ENCODE assay signal across 15 cellular contexts in genomic region chr17:49249292-49249794, GRCh38. TPM values are rescaled to one million over a fixed set of nuclear protein-coding genes. Genes with fewer than 3 reads are reported as not detected.
DNase-seq lines count a peak whose midpoint lies in the region; ATAC-seq, FAIRE-seq and TF ChIP-seq lines count a peak whose summit lies in the region.
"Had no signal": no experiment of that assay in that cellular context is flagged by ENCODE, and none has a peak within 500 bp of the region (broad histone marks: within the 10 kb centered on the region; RNA-seq: fewer than 3 reads in every experiment).

No MANE protein-coding gene starts in this region.

- H3K4me3 Mint-ChIP-seq in stimulated activated naive B cell treated with anti-CD40 and anti-IgM and Interleukin-4, amounts not matched to agents 10 μg/mL and 1 μg/mL and 100 μg/mL, for 72 hours: no peak overlapping the region
- H3K4me3 Mint-ChIP-seq: dendritic cell treated with granulocyte-macrophage colony-stimulating factor and Interleukin-4, amounts not matched to agents 40 ng/mL and 50 ng/mL, for 4 days had no signal

- no peak overlapping the region for H3K4me3 ChIP-seq in MG63
- no peak overlapping the region for H3K4me3 ChIP-seq in K562
- H3K4me3 ChIP-seq: SJSA1, skin epidermis had no signal

- ATAC-seq in K562 (peak; percentile 59), HG03139 (IDR thresholded peaks at IDR 0.05; ENCODE audit: unreplicated experiment) (no peak)
- ATAC-seq in stimulated activated naive B cell treated with anti-CD40 and anti-IgM and Interleukin-4, amounts not matched to agents 10 μg/mL and 1 μg/mL and 100 μg/mL, for 72 hours (replicated peaks): no peak

- H3K27me3 Mint-ChIP-seq in stimulated activated naive B cell treated with anti-CD40 and anti-IgM and Interleukin-4, amounts not matched to agents 10 μg/mL and 1 μg/mL and 100 μg/mL, for 72 hours: peaks cover 36 to 66% of the 10 kb centered on the region in 2 donors

- WGBS in K562 (ENCODE audit: insufficient coverage, low coverage, missing lambda C conversion rate): 8% methylated on average over 10 of the region's 10 CpGs

- H3K9me3 ChIP-seq in MG63 (no peaks in the 10 kb centered on the region), K562 (replicated peaks; ENCODE audit: control insufficient read depth, insufficient read depth, low read depth, low read length) (no peaks in the 10 kb centered on the region)
- H3K9me3 ChIP-seq: SJSA1 had no signal

- in situ Hi-C loops in K562 (cut with MboI): no loop called here

- H3K9me3 Mint-ChIP-seq in stimulated activated naive B cell treated with anti-CD40 and anti-IgM and Interleukin-4, amounts not matched to agents 10 μg/mL and 1 μg/mL and 100 μg/mL, for 72 hours: no peaks in the 10 kb centered on the region
- H3K9me3 Mint-ChIP-seq: dendritic cell treated with granulocyte-macrophage colony-stimulating factor and Interleukin-4, amounts not matched to agents 40 ng/mL and 50 ng/mL, for 4 days had no signal

- no peak overlapping the region for H3K27ac Mint-ChIP-seq in stimulated activated naive B cell treated with anti-CD40 and anti-IgM and Interleukin-4, amounts not matched to agents 10 μg/mL and 1 μg/mL and 100 μg/mL, for 72 hours
- H3K27ac Mint-ChIP-seq: dendritic cell treated with granulocyte-macrophage colony-stimulating factor and Interleukin-4, amounts not matched to agents 40 ng/mL and 50 ng/mL, for 4 days had no signal

- intact Hi-C loops in K562 (cut with micrococcal nuclease): no loop called here

- TF ChIP-seq POLR2A in K562 (conservative IDR thresholded peaks at IDR 0.05): no peak

- no peaks in the 10 kb centered on the region for H3K9me1 ChIP-seq in K562 (ENCODE audit: control insufficient read depth, insufficient read depth, low read length)

- peaks cover 1 to 2% of the 10 kb centered on the region in 2 donors for H3K4me1 Mint-ChIP-seq in stimulated activated naive B cell treated with anti-CD40 and anti-IgM and Interleukin-4, amounts not matched to agents 10 μg/mL and 1 μg/mL and 100 μg/mL, for 72 hours

- CTCF ChIA-PET in K562 (lab: Yijun Ruan, JAX; ENCODE audit: low intra/inter-chr PET ratio): no interaction called here

- H3K36me3 Mint-ChIP-seq in stimulated activated naive B cell treated with anti-CD40 and anti-IgM and Interleukin-4, amounts not matched to agents 10 μg/mL and 1 μg/mL and 100 μg/mL, for 72 hours: no peaks in the 10 kb centered on the region

- H3K36me3 ChIP-seq in MG63 (no peaks in the 10 kb centered on the region), K562 (ENCODE audit: control insufficient read depth, insufficient read depth, low read length) (no peaks in the 10 kb centered on the region)
- H3K36me3 ChIP-seq: SJSA1 had no signal

- no peaks in the 10 kb centered on the region for H4K20me1 ChIP-seq in K562 (replicated peaks; ENCODE audit: control insufficient read depth, insufficient read depth, low read length)

- FAIRE-seq in K562 (lab: Jason Lieb, UNC): no peak

- peak overlapping the region; percentile 49 for H2AFZ ChIP-seq in K562 (ENCODE audit: low read depth, low read length)

- DNase-seq in AG20443 (ENCODE audit: low spot score): peak; percentile 76
- peak; percentile 79 for DNase-seq in MG63
- DNase-seq in K562 (ENCODE audit: extremely low read depth in 1 of 4, low spot score in 3 of 4): peak; percentile 68 to 73 (median 71)
- peak; percentile 90 for DNase-seq in mesenteric fat pad (ENCODE audit: low spot score)
- no peak for DNase-seq in cerebellum (ENCODE audit: low spot score)
- no peak for DNase-seq in stimulated activated naive B cell treated with anti-CD40 and anti-IgM and Interleukin-4, amounts not matched to agents 10 μg/mL and 1 μg/mL and 100 μg/mL, for 72 hours
- no peak for DNase-seq in DMS79 (lab: John Stamatoyannopoulos, UW)
- DNase-seq: activated CD4-positive, alpha-beta T cell treated with anti-CD3 and anti-CD28 coated beads for 48 hours; activated effector memory CD4-positive, alpha-beta T cell treated with anti-CD3 and anti-CD28 coated beads, Interleukin-2, amount 50 U/mL, for 16 hours; NCI-H2107 had no signal

- TF ChIP-seq RAD21 in K562 (CRISPR knock-in tag; conservative IDR thresholded peaks at IDR 0.05 in 1 of 2, IDR thresholded peaks at IDR 0.05 in 1 of 2): no peak

- POLR2A ChIA-PET in K562 (lab: Yijun Ruan, JAX): no interaction called here

- no peak for TF ChIP-seq EP300 in K562 (IDR thresholded peaks at IDR 0.05; ENCODE audit: low read length)

- H3K27ac ChIP-seq in K562 (ENCODE audit: extremely low read depth, low read depth, low read length): no peak overlapping the region
- H3K27ac ChIP-seq: C4-2B, SJSA1, skin epidermis had no signal

- no peak for TF ChIP-seq CTCF in K562 (IDR thresholded peaks at IDR 0.05 in 2 of 3, conservative IDR thresholded peaks at IDR 0.05 in 1 of 3; ENCODE audit: insufficient read depth in 2 of 3, low read depth in 1 of 3, low read length in 3 of 3)

- H3K27me3 ChIP-seq in MG63: no peaks in the 10 kb centered on the region
- H3K27me3 ChIP-seq in K562 (ENCODE audit: control insufficient read depth in 2 of 2, insufficient read depth in 2 of 2, low read length in 2 of 2): no peaks in the 10 kb centered on the region
- H3K27me3 ChIP-seq: SJSA1 had no signal

- H3K9ac ChIP-seq in K562 (ENCODE audit: insufficient read depth in 1 of 2, low read depth in 2 of 2, low read length in 2 of 2): peak overlapping the region in 1 of 2 experiments; percentile 76; a peak in 2 of 4 replicates

- peak overlapping the region; percentile 31; the same call in 1 of the 2 replicates for H3K4me2 ChIP-seq in K562 (ENCODE audit: insufficient read depth, low read length)

- BruUV-seq in K562 (replicated peaks; lab: Mats Ljungman, UMichigan): no TSS peak

- no peaks in the 10 kb centered on the region for H3K79me2 ChIP-seq in K562 (ENCODE audit: control insufficient read depth, insufficient read depth, low read length)

- peaks cover 9 to 10% of the 10 kb centered on the region in 2 experiments; a peak in 4 of 5 replicates for H3K4me1 ChIP-seq in K562 (replicated peaks in 1 of 2; ENCODE audit: control insufficient read depth in 2 of 2, insufficient read depth in 2 of 2, low read length in 2 of 2)

RNA-seq across cellular contexts. Expression of gene PHOSPHO1, which starts 18.8 kb away (rescaled TPM):
- total RNA-seq in MG63 (2014; rRNA removed; shearing (Covaris generic); ENCODE audit: low replicate concordance): not detected in 2 replicates
- not detected in 2 replicates for total RNA-seq in K562 (2011; cell fraction: chromatin; rRNA removed; ENCODE audit: low replicate concordance)
- total RNA-seq in K562 (2011; cell fraction: nucleolus; rRNA removed): 0.17 TPM in 1 of 2 replicates, not detected in the other
- total RNA-seq in K562 (2011; cell fraction: nucleoplasm; rRNA removed): not detected in 2 replicates
- total RNA-seq in K562 (2014; rRNA removed): 0.16 TPM in 1 of 2 replicates, not detected in the other
- not detected in 2 replicates for total RNA-seq in K562 (2014; rRNA removed; fragmentation: Illumina TruSeq; extraction: Trizol)
- total RNA-seq in K562 (2015; rRNA removed; fragmentation: Illumina TruSeq; extraction: Trizol): 0.07 TPM in 1 of 2 replicates, not detected in the other
- 0.13 TPM in 1 of 2 replicates, not detected in the other for total RNA-seq in K562 (2021)
- 0.06 TPM in 1 of 2 replicates, not detected in the other for polyA plus RNA-seq in K562 (2011; rRNA removed)
- 0.21 TPM in 1 of 2 replicates, not detected in the other for polyA plus RNA-seq in K562 (2011; cell fraction: cytosol; rRNA removed)
- 0.09 TPM in 1 of 2 replicates, not detected in the other for polyA plus RNA-seq in K562 (2011; cell fraction: nucleus; rRNA removed)
- 0.09 and 0.54 TPM in 2 replicates for polyA plus RNA-seq in K562 (2012)
- polyA plus RNA-seq in K562 (2014; fragmentation: Illumina TruSeq; extraction: Trizol): not detected in 2 replicates
- not detected for polyA plus RNA-seq in K562 (2014; fragmentation: Nextera tagmentation; extraction: Ambion mirVana)
- polyA plus RNA-seq in K562 (2014; rRNA removed): not detected in 2 replicates
- polyA minus RNA-seq in K562 (2011; rRNA and poly(A)+ RNA removed): not detected in 2 replicates
- polyA minus RNA-seq in K562 (2011; cell fraction: cytosol; rRNA and poly(A)+ RNA removed): not detected in 2 replicates
- not detected in 2 replicates for polyA minus RNA-seq in K562 (2011; cell fraction: nucleus; rRNA and poly(A)+ RNA removed)
- 1.8 TPM for total RNA-seq in mesenteric fat pad
- total RNA-seq in cerebellum: 2.6 TPM

RNA-seq across cellular contexts. Expression of gene ABI3, which starts 38.8 kb away (rescaled TPM):
- total RNA-seq in MG63 (2014; rRNA removed; shearing (Covaris generic); ENCODE audit: low replicate concordance): not detected in 2 replicates
- not detected in 2 replicates for total RNA-seq in K562 (2011; cell fraction: chromatin; rRNA removed; ENCODE audit: low replicate concordance)
- not detected in 2 replicates for total RNA-seq in K562 (2011; cell fraction: nucleolus; rRNA removed)
- not detected in 2 replicates for total RNA-seq in K562 (2011; cell fraction: nucleoplasm; rRNA removed)
- not detected in 2 replicates for total RNA-seq in K562 (2014; rRNA removed)
- not detected in 2 replicates for total RNA-seq in K562 (2014; rRNA removed; fragmentation: Illumina TruSeq; extraction: Trizol)
- not detected in 2 replicates for total RNA-seq in K562 (2015; rRNA removed; fragmentation: Illumina TruSeq; extraction: Trizol)
- 0.09 TPM in 1 of 2 replicates, not detected in the other for total RNA-seq in K562 (2021)
- not detected in 2 replicates for polyA plus RNA-seq in K562 (2011; rRNA removed)
- not detected in 2 replicates for polyA plus RNA-seq in K562 (2011; cell fraction: cytosol; rRNA removed)
- polyA plus RNA-seq in K562 (2011; cell fraction: nucleus; rRNA removed): not detected in 2 replicates
- not detected in 2 replicates for polyA plus RNA-seq in K562 (2012)
- polyA plus RNA-seq in K562 (2014; fragmentation: Illumina TruSeq; extraction: Trizol): not detected in 2 replicates
- not detected for polyA plus RNA-seq in K562 (2014; fragmentation: Nextera tagmentation; extraction: Ambion mirVana)
- polyA plus RNA-seq in K562 (2014; rRNA removed): not detected in 2 replicates
- polyA minus RNA-seq in K562 (2011; rRNA and poly(A)+ RNA removed): not detected in 2 replicates
- not detected in 2 replicates for polyA minus RNA-seq in K562 (2011; cell fraction: cytosol; rRNA and poly(A)+ RNA removed)
- polyA minus RNA-seq in K562 (2011; cell fraction: nucleus; rRNA and poly(A)+ RNA removed): not detected in 2 replicates
- 12.5 TPM for total RNA-seq in mesenteric fat pad
- 1.00 TPM for total RNA-seq in cerebellum
- total RNA-seq: SJSA1 had no signal

RNA-seq across cellular contexts. Expression of gene GNGT2, which starts 39.0 kb away (rescaled TPM):
- not detected in 2 replicates for total RNA-seq in MG63 (2014; rRNA removed; shearing (Covaris generic); ENCODE audit: low replicate concordance)
- total RNA-seq in K562 (2011; cell fraction: chromatin; rRNA removed; ENCODE audit: low replicate concordance): not detected in 2 replicates
- total RNA-seq in K562 (2011; cell fraction: nucleolus; rRNA removed): not detected in 2 replicates
- not detected in 2 replicates for total RNA-seq in K562 (2011; cell fraction: nucleoplasm; rRNA removed)
- total RNA-seq in K562 (2014; rRNA removed) (not detected in 2 replicates), K562 (2014; rRNA removed; fragmentation: Illumina TruSeq; extraction: Trizol) (not detected in 2 replicates), K562 (2015; rRNA removed; fragmentation: Illumina TruSeq; extraction: Trizol) (not detected in 2 replicates), K562 (2021) (not detected in 2 replicates), mesenteric fat pad (1.5 TPM), cerebellum (not detected)
- polyA plus RNA-seq in K562 (2011; rRNA removed) (not detected in 2 replicates), K562 (2014; fragmentation: Illumina TruSeq; extraction: Trizol) (not detected in 2 replicates), K562 (2014; fragmentation: Nextera tagmentation; extraction: Ambion mirVana) (not detected), K562 (2014; rRNA removed) (not detected in 2 replicates)
- polyA plus RNA-seq in K562 (2011; cell fraction: cytosol; rRNA removed): not detected in 2 replicates
- not detected in 2 replicates for polyA plus RNA-seq in K562 (2011; cell fraction: nucleus; rRNA removed)
- polyA plus RNA-seq in K562 (2012): not detected in 2 replicates
- not detected in 2 replicates for polyA minus RNA-seq in K562 (2011; rRNA and poly(A)+ RNA removed)
- polyA minus RNA-seq in K562 (2011; cell fraction: cytosol; rRNA and poly(A)+ RNA removed): not detected in 2 replicates
- not detected in 2 replicates for polyA minus RNA-seq in K562 (2011; cell fraction: nucleus; rRNA and poly(A)+ RNA removed)
- total RNA-seq: SJSA1 had no signal

Comparison
In these comparisons a context has a peak if more than half of its experiments do, and no peak if none do; other contexts are left out.
1. DNase-seq: peak in AG20443 (single experiment), MG63 (single experiment), K562 (4 of 4) and mesenteric fat pad (single experiment); none in cerebellum (single experiment), stimulated activated naive B cell treated with anti-CD40 and anti-IgM and Interleukin-4, amounts not matched to agents 10 μg/mL and 1 μg/mL and 100 μg/mL, for 72 hours (single experiment) and DMS79 (single experiment).